ENCODE assay signal across 8 cellular contexts in genomic region chr19:35404879-35405622, GRCh38. TPM values are rescaled to one million over a fixed set of nuclear protein-coding genes. Genes with fewer than 3 reads are reported as not detected.
DNase-seq lines count a peak whose midpoint lies in the region; ATAC-seq and TF ChIP-seq lines count a peak whose summit lies in the region.

No MANE protein-coding gene starts in this region.

- peaks cover 14% of the 10 kb centered on the region for H3K4me1 Mint-ChIP-seq in T-helper 2 cell treated with Interferon-gamma antibody and Interleukin-4, amounts not matched to agents 5 μg/mL and 100 μg/mL, for 36 hours (ENCODE audit: low read depth)
- H3K4me1 Mint-ChIP-seq in type B pancreatic cell (ENCODE audit: unreplicated experiment), result no peaks in the 10 kb centered on the region

- 0 out of 2 replicates have a peak, but pooled peaks cover 3% of the 10 kb centered on the region for H3K4me1 ChIP-seq in HEK293 (ENCODE audit: control insufficient read depth, insufficient read depth, low read length)
- no peaks in the 10 kb centered on the region for H3K4me1 ChIP-seq in mesenchymal stem cell (ENCODE audit: control insufficient read depth, insufficient read depth, low read depth, low read length)

- H3K27ac ChIP-seq in HEK293 (ENCODE audit: extremely low read depth, low read depth, low read length) (no peak overlapping the region), mesenchymal stem cell (ENCODE audit: low read length, poor library complexity, severe bottlenecking) (no peak overlapping the region)

- CTCF ChIA-PET in HEK293 (lab: Yijun Ruan, JAX), result interaction anchor here (0.6 to 1.5 kb wide), 6 partner anchors 9 to 286 kb away, joined by 3 to 5 read pairs (median 4); no protein-coding TSS in a partner anchor

- H3K14ac ChIP-seq in mesenchymal stem cell (ENCODE audit: low read length in 2 of 2), result no peak overlapping the region

- no peak overlapping the region for H2BK5ac ChIP-seq in mesenchymal stem cell (ENCODE audit: low read depth, low read length, poor library complexity, severe bottlenecking)

- no peaks in the 10 kb centered on the region; a peak in 1 of 3 replicates for H3K36me3 ChIP-seq in HEK293 (ENCODE audit: control insufficient read depth in 2 of 2, insufficient read depth in 1 of 2, low read length in 2 of 2)
- H3K36me3 ChIP-seq in mesenchymal stem cell (ENCODE audit: control insufficient read depth in 1 of 2, insufficient read depth in 2 of 2, low read depth in 1 of 2, low read length in 2 of 2), result no peaks in the 10 kb centered on the region

- no peak for TF ChIP-seq POLR2A in GM18505 (IDR thresholded peaks at IDR 0.05; ENCODE audit: borderline replicate concordance, extremely low read depth, insufficient read depth, insufficient read length)

- peak; percentile 86 for DNase-seq in GM10266 (ENCODE audit: extremely low spot score)
- peak; percentile 84 for DNase-seq in T-helper 2 cell treated with Interferon-gamma antibody and Interleukin-4, amounts not matched to agents 5 μg/mL and 100 μg/mL, for 36 hours (ENCODE audit: low spot score)
- peak; percentile 90 for DNase-seq in mesenchymal stem cell
- no peak for DNase-seq in type B pancreatic cell (ENCODE audit: extremely low spot score, unreplicated experiment)
- no peak for DNase-seq in NCI-H1048 (lab: John Stamatoyannopoulos, UW)

- no peak overlapping the region for H2AK5ac ChIP-seq in mesenchymal stem cell (ENCODE audit: low read length, severe bottlenecking)

- WGBS in mesenchymal stem cell, result 72% methylated on average over 11 of the region's 11 CpGs

- H3K4me3 ChIP-seq in HEK293 (ENCODE audit: low read depth, low read length), result no peak overlapping the region
- no peak overlapping the region for H3K4me3 ChIP-seq in mesenchymal stem cell (ENCODE audit: insufficient read depth in 1 of 2, low read depth in 1 of 2, low read length in 2 of 2)

- peaks cover 8% of the 10 kb centered on the region for H3K27me3 Mint-ChIP-seq in T-helper 2 cell treated with Interferon-gamma antibody and Interleukin-4, amounts not matched to agents 5 μg/mL and 100 μg/mL, for 36 hours (ENCODE audit: low read depth)
- peaks cover 19% of the 10 kb centered on the region for H3K27me3 Mint-ChIP-seq in type B pancreatic cell

- no peak overlapping the region for H4K91ac ChIP-seq in mesenchymal stem cell (ENCODE audit: low read length)

- no peaks in the 10 kb centered on the region for H3K36me3 Mint-ChIP-seq in T-helper 2 cell treated with Interferon-gamma antibody and Interleukin-4, amounts not matched to agents 5 μg/mL and 100 μg/mL, for 36 hours (ENCODE audit: low read depth)
- no peaks in the 10 kb centered on the region for H3K36me3 Mint-ChIP-seq in type B pancreatic cell

- POLR2A ChIA-PET in HEK293 (lab: Yijun Ruan, JAX), result no interaction called here

- H3K9ac ChIP-seq in mesenchymal stem cell (ENCODE audit: low read length), result peak overlapping the region; percentile 51

- no peaks in the 10 kb centered on the region for H3K9me3 Mint-ChIP-seq in T-helper 2 cell treated with Interferon-gamma antibody and Interleukin-4, amounts not matched to agents 5 μg/mL and 100 μg/mL, for 36 hours
- no peaks in the 10 kb centered on the region for H3K9me3 Mint-ChIP-seq in type B pancreatic cell

- H2AFZ ChIP-seq in mesenchymal stem cell (ENCODE audit: low read depth, low read length), result no peak overlapping the region

- H3K27me3 ChIP-seq in mesenchymal stem cell (ENCODE audit: control insufficient read depth in 1 of 2, insufficient read depth in 1 of 2, low read length in 2 of 2), result peaks cover 0 to 8% of the 10 kb centered on the region in 2 experiments

- H3K23ac ChIP-seq in mesenchymal stem cell (ENCODE audit: low read length in 2 of 2), result no peak overlapping the region

- no peaks in the 10 kb centered on the region; the same call in 1 of the 2 replicates for H3K9me3 ChIP-seq in HEK293 (ENCODE audit: control insufficient read depth, insufficient read depth, low read depth, low read length)
- no peaks in the 10 kb centered on the region for H3K9me3 ChIP-seq in mesenchymal stem cell (ENCODE audit: control insufficient read depth, low read length)

- no peak for TF ChIP-seq CTCF in GM10266 (IDR thresholded peaks at IDR 0.05; ENCODE audit: control insufficient read depth, insufficient read depth, low read depth, missing control alignments)
- TF ChIP-seq CTCF in HEK293 (tag by site-specific recombination; IDR thresholded peaks at IDR 0.05), result no peak
- no peak for TF ChIP-seq CTCF in type B pancreatic cell (conservative IDR thresholded peaks at IDR 0.05)

- H3K27ac Mint-ChIP-seq in T-helper 2 cell treated with Interferon-gamma antibody and Interleukin-4, amounts not matched to agents 5 μg/mL and 100 μg/mL, for 36 hours, result no peak overlapping the region
- H3K27ac Mint-ChIP-seq in type B pancreatic cell, result no peak overlapping the region

- H3K18ac ChIP-seq in mesenchymal stem cell (ENCODE audit: low read depth in 1 of 2, low read length in 2 of 2), result no peak overlapping the region

- no peak overlapping the region for H3K4me3 Mint-ChIP-seq in T-helper 2 cell treated with Interferon-gamma antibody and Interleukin-4, amounts not matched to agents 5 μg/mL and 100 μg/mL, for 36 hours
- no peak overlapping the region for H3K4me3 Mint-ChIP-seq in type B pancreatic cell

- no peak overlapping the region for H4K8ac ChIP-seq in mesenchymal stem cell (ENCODE audit: low read length)

- no peaks in the 10 kb centered on the region for H3K79me1 ChIP-seq in mesenchymal stem cell (replicated peaks; ENCODE audit: low read length, poor library complexity, severe bottlenecking)

- H2BK12ac ChIP-seq in mesenchymal stem cell (ENCODE audit: low read length in 2 of 2), result no peak overlapping the region

- H3K4ac ChIP-seq in mesenchymal stem cell (ENCODE audit: low read depth in 1 of 2, low read length in 2 of 2), result no peak overlapping the region

- no peak overlapping the region for H2BK120ac ChIP-seq in mesenchymal stem cell (ENCODE audit: low read depth, low read length)

- no peak overlapping the region for H3K4me2 ChIP-seq in mesenchymal stem cell (ENCODE audit: low read length, poor library complexity, severe bottlenecking)

- H2BK15ac ChIP-seq in mesenchymal stem cell (ENCODE audit: low read depth, poor library complexity, severe bottlenecking), result no peak overlapping the region

- ATAC-seq in GM18505 (IDR thresholded peaks at IDR 0.05; ENCODE audit: unreplicated experiment) (no peak), HG03025 (IDR thresholded peaks at IDR 0.05; ENCODE audit: low FRiP score, unreplicated experiment) (no peak)

TF ChIP-seq in HEK293, 187 proteins besides CTCF, POLR2A, EP300 and RAD21:
- TF ChIP-seq PRDM10 (tag by site-specific recombination; IDR thresholded peaks at IDR 0.05) (peak; percentile 45; the same call in 1 of the 2 replicates), ZFHX2 (tag by site-specific recombination; conservative IDR thresholded peaks at IDR 0.05) (0 out of 2 replicates have a peak, but pooled peaks have one; percentile 21), KLF8 (tag by site-specific recombination; IDR thresholded peaks at IDR 0.05) (no peak), ZNF121 (tag by site-specific recombination; IDR thresholded peaks at IDR 0.05) (peak; percentile 73), ZNF223 (tag by site-specific recombination; IDR thresholded peaks at IDR 0.05) (no peak)
TF ChIP-seq in HEK293: peak in this region for 3.

RNA-seq across cellular contexts. Expression of gene GPR42, which starts 34.2 kb away (rescaled TPM):
- 0.06 TPM for polyA plus RNA-seq in mesenchymal stem cell (2013, experiment 1 of 2)
- polyA plus RNA-seq in mesenchymal stem cell (2013, experiment 2 of 2), result 0.08 TPM
- total RNA-seq in type B pancreatic cell (ENCODE audit: low replicate concordance), result not detected in 2 replicates

RNA-seq across cellular contexts. Expression of gene FFAR2, which starts 43.0 kb away (rescaled TPM):
- polyA plus RNA-seq in mesenchymal stem cell (2013, experiment 1 of 2), result 0.06 TPM
- 0.12 TPM for polyA plus RNA-seq in mesenchymal stem cell (2013, experiment 2 of 2)
- total RNA-seq in type B pancreatic cell (ENCODE audit: low replicate concordance), result 1.1 and 2.2 TPM in 2 replicates

RNA-seq across cellular contexts. Expression of gene FFAR3, which starts 46.8 kb away (rescaled TPM):
- polyA plus RNA-seq in mesenchymal stem cell (2013, experiment 1 of 2), result 0.23 TPM
- polyA plus RNA-seq in mesenchymal stem cell (2013, experiment 2 of 2), result 0.12 TPM
- 0.34 and 0.45 TPM in 2 replicates for total RNA-seq in type B pancreatic cell (ENCODE audit: low replicate concordance)

RNA-seq across cellular contexts. Expression of gene FFAR1, which starts 57.3 kb away (rescaled TPM):
- not detected for polyA plus RNA-seq in mesenchymal stem cell (2013, experiment 1 of 2)
- not detected for polyA plus RNA-seq in mesenchymal stem cell (2013, experiment 2 of 2)
- total RNA-seq in type B pancreatic cell (ENCODE audit: low replicate concordance), result 2.1 and 2.7 TPM in 2 replicates

Comparison
In these comparisons a context has a peak if more than half of its experiments do, and no peak if none do; other contexts are left out.
1. DNase-seq: peak in GM10266 (single experiment), T-helper 2 cell treated with Interferon-gamma antibody and Interleukin-4, amounts not matched to agents 5 μg/mL and 100 μg/mL, for 36 hours (single experiment) and mesenchymal stem cell (single experiment); none in type B pancreatic cell (single experiment) and NCI-H1048 (single experiment).